ENCODE assay signal across 8 cellular contexts in genomic region chr3:39051649-39052557, GRCh38. TPM values are rescaled to one million over a fixed set of nuclear protein-coding genes. Genes with fewer than 3 reads are reported as not detected.
A peak's percentile ranks its signal among the peaks of the same experiment; 100 is the strongest.
DNase-seq lines count a peak whose midpoint lies in the region; ATAC-seq, FAIRE-seq and TF ChIP-seq lines count a peak whose summit lies in the region.

SCN11A (minus strand) TSS chr3:39051944; CDS start chr3:38950362, 101,582 bp downstream.
WDR48 (plus strand) TSS chr3:39052016; CDS start chr3:39052026, 10 bp downstream.

- H3K27ac ChIP-seq in right cardiac atrium (ENCODE audit: low read length) (peak within 1 kb of the TSS; percentile 94), psoas muscle (peak within 1 kb of the TSS; percentile 93)

- peak within 1 kb of the TSS; percentile 99 for H3K27ac Mint-ChIP-seq in T-helper 17 cell

- H3K4me1 ChIP-seq in right cardiac atrium (ENCODE audit: control insufficient read depth, insufficient read depth, low read length) (no peaks in the 10 kb centered on the region), psoas muscle (peaks cover 26% of the 10 kb centered on the region)

- H3K36me3 ChIP-seq in psoas muscle (ENCODE audit: insufficient read depth in 1 of 2, low read depth in 1 of 2): no peaks in the 10 kb centered on the region

- no peaks in the 10 kb centered on the region for H3K27me3 Mint-ChIP-seq in T-helper 17 cell

- ATAC-seq in GM18499 (IDR thresholded peaks at IDR 0.05; ENCODE audit: insufficient read depth, unreplicated experiment) (peak; percentile 95), HG02938 (IDR thresholded peaks at IDR 0.05; ENCODE audit: unreplicated experiment) (peak; percentile 98), T-helper 17 cell (peak; percentile 90), right cardiac atrium (peak; percentile 100), psoas muscle (peak; percentile 99 to 100 (median 100))

- peak; percentile 32 for DNase-seq in NCI-H1694 treated with DMSO at 0.1 percent for 48 hours (lab: John Stamatoyannopoulos, UW)
- DNase-seq in T-helper 17 cell: peak; percentile 83 to 86 (median 84)
- peak; percentile 51 to 97 (median 88) for DNase-seq in anterior cingulate cortex (lab: John Stamatoyannopoulos, UW)
- DNase-seq in right cardiac atrium: peak; percentile 95 to 97 (median 96)
- DNase-seq in psoas muscle: peak; percentile 92 to 96
- peak; percentile 93 for DNase-seq in urothelium cell line (ENCODE audit: low spot score)

- no peaks in the 10 kb centered on the region for H3K9me3 ChIP-seq in T-helper 17 cell (ENCODE audit: control insufficient read depth, low read length, poor library complexity, severe bottlenecking)
- H3K9me3 ChIP-seq in right cardiac atrium (ENCODE audit: control insufficient read depth, low read length): no peaks in the 10 kb centered on the region
- no peaks in the 10 kb centered on the region for H3K9me3 ChIP-seq in psoas muscle

- H3K4me1 Mint-ChIP-seq in T-helper 17 cell: peaks cover 51% of the 10 kb centered on the region

- H3K4me3 ChIP-seq in right cardiac atrium (ENCODE audit: low read length) (peak within 1 kb of the TSS; percentile 97), psoas muscle (peak within 1 kb of the TSS; percentile 86)

- H3K27me3 ChIP-seq in right cardiac atrium (ENCODE audit: control insufficient read depth, insufficient read depth) (no peaks in the 10 kb centered on the region), psoas muscle (ENCODE audit: insufficient read depth in 3 of 3, low read length in 2 of 3) (no peaks in the 10 kb centered on the region)

- WGBS in right cardiac atrium: under 1% methylated on average over 68 of the region's 68 CpGs
- WGBS in psoas muscle, 3 donors: 0 to 1% (median 1%) methylated on average over 64 to 68 of the region's 68 CpGs

- peak; percentile 98 for FAIRE-seq in urothelium cell line (lab: Jason Lieb, UNC)

- no peak for TF ChIP-seq CTCF in psoas muscle (IDR thresholded peaks at IDR 0.05)

- H3K4me3 Mint-ChIP-seq in T-helper 17 cell: peak within 1 kb of the TSS; percentile 95

- H3K36me3 Mint-ChIP-seq in T-helper 17 cell (ENCODE audit: low read depth): peaks cover 6% of the 10 kb centered on the region

- intact Hi-C loops in right cardiac atrium (cut with DNase I): no loop called here
- intact Hi-C loops in psoas muscle (cut with DNase I): no loop called here

RNA-seq across cellular contexts. Expression of gene SCN11A, which starts in this region (rescaled TPM):
- under 1 TPM in 1 of 2 donors, not detected in 1; 0.05 TPM for total RNA-seq in T-helper 17 cell
- total RNA-seq in right cardiac atrium: under 1 TPM in 3 of 4 donors, not detected in 1; 0.03 to 0.06 (median 0.03) TPM
- polyA plus RNA-seq in right cardiac atrium: not detected
- under 1 TPM in 1 of 4 donors, not detected in 3; 0.05 TPM for total RNA-seq in psoas muscle
- polyA plus RNA-seq in psoas muscle: under 1 TPM in 2 of 3 donors, not detected in 1; 0.03 to 0.04 TPM

RNA-seq across cellular contexts. Expression of gene WDR48, which starts in this region (rescaled TPM):
- 100 to 1,000 TPM; 102 to 107 TPM for total RNA-seq in T-helper 17 cell
- 10 to 100 TPM; 16.5 to 30.5 (median 27.5) TPM for total RNA-seq in right cardiac atrium
- polyA plus RNA-seq in right cardiac atrium: 10.3 TPM
- total RNA-seq in psoas muscle: 10 to 100 TPM; 16.0 to 27.6 (median 21.6) TPM
- 10 to 100 TPM in 2 of 3 donors, 1 to 10 TPM in 1; 8.7 to 14.8 (median 10.8) TPM for polyA plus RNA-seq in psoas muscle

Comparison
In these comparisons a context has a peak if more than half of its experiments do, and no peak if none do; other contexts are left out.
1. Peak in every context shown above with its lines: DNase-seq, ATAC-seq, H3K4me3 ChIP-seq and H3K27ac ChIP-seq.
2. DNase-seq: peak in every context shown above with its lines; median percentile 96 in right cardiac atrium; 94 in psoas muscle; 93 in urothelium cell line; 88 in anterior cingulate cortex; 84 in T-helper 17 cell; 32 in NCI-H1694 treated with DMSO at 0.1 percent for 48 hours.